8 cellular contexts compared by ENCODE assay signal in genomic region chr9:112379177-112380101, GRCh38.
A peak's percentile ranks its signal among the peaks of the same experiment; 100 is the strongest.
DNase-seq lines count a peak whose midpoint lies in the region; ATAC-seq and TF ChIP-seq lines count a peak whose summit lies in the region.

No MANE protein-coding gene starts in this region.

- peak overlapping the region; percentile 94 for H3K4me3 ChIP-seq in effector memory CD4-positive, alpha-beta T cell (ENCODE audit: insufficient read depth, low read depth, low read length, poor library complexity, severe bottlenecking)

- no peaks in the 10 kb centered on the region for H3K27me3 ChIP-seq in effector memory CD4-positive, alpha-beta T cell (replicated peaks; ENCODE audit: control insufficient read depth, insufficient read depth, low read length, poor library complexity, severe bottlenecking)

- H3K9me3 ChIP-seq in effector memory CD4-positive, alpha-beta T cell (ENCODE audit: control insufficient read depth, low read length), result no peaks in the 10 kb centered on the region

- no peaks in the 10 kb centered on the region for H3K27me3 Mint-ChIP-seq in memory B cell

- ATAC-seq in memory B cell (ENCODE audit: low read depth), result peak; percentile 89

- H3K27ac Mint-ChIP-seq in memory B cell, result peak overlapping the region; percentile 93

- peak; percentile 99 for DNase-seq in COLO668 (lab: John Stamatoyannopoulos, UW; ENCODE audit: unreplicated experiment)
- peak; percentile 94 for DNase-seq in GM20000 (ENCODE audit: low spot score)
- DNase-seq in HS-5 (ENCODE audit: low read depth), result peak; percentile 95
- peak; percentile 81 for DNase-seq in NK-92 (lab: John Stamatoyannopoulos, UW; ENCODE audit: unreplicated experiment)
- peak; percentile 93 to 95 for DNase-seq in activated CD8-positive, alpha-beta memory T cell treated with anti-CD3 and anti-CD28 coated beads for 4 hours (ENCODE audit: low read depth in 2 of 2)
- peak; percentile 95 to 98 (median 96) for DNase-seq in effector memory CD4-positive, alpha-beta T cell
- peak; percentile 92 to 96 for DNase-seq in memory B cell (ENCODE audit: low spot score in 2 of 2)
- DNase-seq in stimulated activated CD8-positive, alpha-beta memory T cell treated with anti-CD3 and anti-CD28 coated beads, Interleukin-12 subunit alpha, Interleukin-12 subunit beta, amount 100 ng/mL, for 1 hour (ENCODE audit: low read depth), result peak; percentile 98

- peak overlapping the region; percentile 89 for H3K27ac ChIP-seq in effector memory CD4-positive, alpha-beta T cell (ENCODE audit: insufficient read depth, low read length, poor library complexity, severe bottlenecking)

- peaks cover 8% of the 10 kb centered on the region for H3K4me1 ChIP-seq in effector memory CD4-positive, alpha-beta T cell (ENCODE audit: control insufficient read depth, insufficient read depth, low read length, poor library complexity, severe bottlenecking)

- no peaks in the 10 kb centered on the region for H3K9me3 Mint-ChIP-seq in memory B cell

- TF ChIP-seq CTCF in GM20000 (IDR thresholded peaks at IDR 0.05; ENCODE audit: extremely low read depth, missing control alignments), result no peak

- H3K4me3 Mint-ChIP-seq in memory B cell, result peak overlapping the region; percentile 99

- peaks cover 2% of the 10 kb centered on the region for H3K36me3 Mint-ChIP-seq in memory B cell

- peaks cover 47% of the 10 kb centered on the region for H3K4me1 Mint-ChIP-seq in memory B cell

- no peaks in the 10 kb centered on the region for H3K36me3 ChIP-seq in effector memory CD4-positive, alpha-beta T cell (ENCODE audit: control insufficient read depth, insufficient read depth, low read length)

Comparison
In these comparisons a context has a peak if more than half of its experiments do, and no peak if none do; other contexts are left out.
1. Peak in every context shown above with its lines: DNase-seq, ATAC-seq, H3K4me3 ChIP-seq and H3K27ac ChIP-seq.